ENCODE assay signal across 14 cellular contexts in the genomic region with DNA sequence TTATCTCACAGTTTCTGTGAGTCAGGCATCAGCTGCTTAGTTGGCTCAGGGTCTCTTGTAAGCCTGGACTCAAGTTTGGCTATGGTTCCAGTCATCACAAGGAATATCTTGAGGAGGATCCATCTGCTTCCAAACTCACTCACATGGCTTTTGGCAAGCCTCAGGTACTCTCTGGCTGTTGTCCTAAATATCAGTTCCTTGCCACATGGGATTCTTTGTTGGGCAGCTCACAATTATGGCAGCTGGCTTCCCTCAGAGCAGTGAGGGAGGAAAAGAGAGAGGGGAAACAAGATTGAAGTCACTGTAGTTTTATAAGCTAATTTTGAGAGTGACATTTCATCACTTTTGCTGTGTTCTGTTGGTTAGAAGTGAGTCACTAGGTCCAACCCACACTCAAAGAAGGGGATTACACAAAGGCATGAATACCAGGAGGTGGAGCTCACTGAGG.
DNase-seq lines count a peak whose midpoint lies in the region; ATAC-seq and TF ChIP-seq lines count a peak whose summit lies in the region.
"Had no signal": no experiment of that assay in that cellular context is flagged by ENCODE, and none has a peak within 500 bp of the region (broad histone marks: within the 10 kb centered on the region; RNA-seq: fewer than 3 reads in every experiment).

No MANE protein-coding gene starts in this region.

- no peaks in the 10 kb centered on the region for H3K36me3 ChIP-seq in gastrocnemius medialis
- H3K36me3 ChIP-seq: upper lobe of left lung had no signal

- H3K27me3 Mint-ChIP-seq in T-helper 17 cell, result no peaks in the 10 kb centered on the region
- H3K27me3 Mint-ChIP-seq in stimulated activated naive CD8-positive, alpha-beta T cell treated with anti-CD3 and anti-CD28 coated beads, Interleukin-15, Interleukin-2, amounts not matched to agents 100 ng/mL and 50 ng/mL, for 24 hours, result peaks cover 14% of the 10 kb centered on the region

- TF ChIP-seq POLR2A in gastrocnemius medialis (IDR thresholded peaks at IDR 0.05), result no peak

- in situ Hi-C loops in gastrocnemius medialis (cut with MboI; ENCODE audit: low sequenced_read_pairs in 4 of 4), result loop anchor here in 1 of 4 donors (10.0 kb wide), 1 partner anchor 61 kb away; no protein-coding TSS in a partner anchor

- peak; percentile 56 to 88 for ATAC-seq in activated naive CD4-positive, alpha-beta T cell treated with anti-CD3 and anti-CD28 coated beads, Interleukin-2, amount 50 U/mL, for 72 hours
- ATAC-seq in T-helper 17 cell, result no peak
- no peak for ATAC-seq in gastrocnemius medialis
- ATAC-seq: mucosa of descending colon had no signal

- H3K27me3 ChIP-seq in gastrocnemius medialis, result no peaks in the 10 kb centered on the region
- H3K27me3 ChIP-seq: upper lobe of left lung had no signal

- H3K9me3 ChIP-seq in T-helper 17 cell (ENCODE audit: control insufficient read depth, low read length, poor library complexity, severe bottlenecking), result no peaks in the 10 kb centered on the region
- no peaks in the 10 kb centered on the region for H3K9me3 ChIP-seq in gastrocnemius medialis
- H3K9me3 ChIP-seq: mucosa of descending colon, upper lobe of left lung had no signal

- H3K4me3 Mint-ChIP-seq in T-helper 17 cell, result no peak overlapping the region
- H3K4me3 Mint-ChIP-seq in stimulated activated naive CD8-positive, alpha-beta T cell treated with anti-CD3 and anti-CD28 coated beads, Interleukin-15, Interleukin-2, amounts not matched to agents 100 ng/mL and 50 ng/mL, for 24 hours, result no peak overlapping the region
- H3K4me3 Mint-ChIP-seq: activated CD4-positive, alpha-beta memory T cell treated with anti-CD3 and anti-CD28 coated beads for 36 hours had no signal

- intact Hi-C loops in gastrocnemius medialis (cut with DNase I; ENCODE audit: low total_unique reads), result loop anchor here (5.0 kb wide), 1 partner anchor 511 kb away; no protein-coding TSS in a partner anchor

- DNase-seq in activated naive CD4-positive, alpha-beta T cell treated with anti-CD3 and anti-CD28 coated beads, Interleukin-2, amount 50 U/mL, for 72 hours (ENCODE audit: low spot score in 2 of 2), result no peak
- DNase-seq in activated naive CD4-positive, alpha-beta T cell treated with anti-CD3 and anti-CD28 coated beads, Interleukin-2, amount 50 U/mL, for 16 hours, result no peak
- no peak for DNase-seq in T-helper 17 cell
- peak; percentile 100 for DNase-seq in fibroblast of the aortic adventitia (ENCODE audit: low read depth)
- no peak for DNase-seq in gastrocnemius medialis
- no peak for DNase-seq in NCI-H1694 (lab: John Stamatoyannopoulos, UW)
- no peak for DNase-seq in SHP77 treated with DMSO at 0.1 percent for 48 hours (lab: John Stamatoyannopoulos, UW)
- DNase-seq: activated CD4-positive, alpha-beta memory T cell treated with anti-CD3 and anti-CD28 coated beads for 36 hours; mucosa of descending colon; NCI-H146; NK-92 treated with Interleukin-12 subunit alpha and Interleukin-12 subunit beta, amount 100 ng/mL, for 24 hours; upper lobe of left lung had no signal

- no peak overlapping the region for H3K4me3 ChIP-seq in fibroblast of the aortic adventitia (ENCODE audit: low read depth, low read length)
- H3K4me3 ChIP-seq in gastrocnemius medialis, result no peak overlapping the region
- H3K4me3 ChIP-seq: mucosa of descending colon, skin epidermis, upper lobe of left lung had no signal

- no peak overlapping the region for H3K27ac ChIP-seq in gastrocnemius medialis
- H3K27ac ChIP-seq: upper lobe of left lung had no signal

- no peak for TF ChIP-seq CTCF in fibroblast of the aortic adventitia (IDR thresholded peaks at IDR 0.05; ENCODE audit: insufficient read depth, low read length)
- TF ChIP-seq CTCF in gastrocnemius medialis (IDR thresholded peaks at IDR 0.05 in 4 of 5, conservative IDR thresholded peaks at IDR 0.05 in 1 of 5), result no peak

- no peaks in the 10 kb centered on the region for H3K36me3 Mint-ChIP-seq in activated naive CD4-positive, alpha-beta T cell treated with anti-CD3 and anti-CD28 coated beads, Interleukin-2, amount 50 U/mL, for 72 hours
- no peaks in the 10 kb centered on the region for H3K36me3 Mint-ChIP-seq in T-helper 17 cell (ENCODE audit: low read depth)
- H3K36me3 Mint-ChIP-seq in stimulated activated naive CD8-positive, alpha-beta T cell treated with anti-CD3 and anti-CD28 coated beads, Interleukin-15, Interleukin-2, amounts not matched to agents 100 ng/mL and 50 ng/mL, for 24 hours (ENCODE audit: low read depth), result no peaks in the 10 kb centered on the region
- H3K36me3 Mint-ChIP-seq: activated CD4-positive, alpha-beta memory T cell treated with anti-CD3 and anti-CD28 coated beads for 36 hours had no signal

- H3K4me1 ChIP-seq in gastrocnemius medialis, result no peaks in the 10 kb centered on the region
- H3K4me1 ChIP-seq: upper lobe of left lung had no signal

- peak overlapping the region in 1 of 2 donors; percentile 25 for H3K27ac Mint-ChIP-seq in activated naive CD4-positive, alpha-beta T cell treated with anti-CD3 and anti-CD28 coated beads, Interleukin-2, amount 50 U/mL, for 72 hours
- peak overlapping the region; percentile 19 for H3K27ac Mint-ChIP-seq in T-helper 17 cell
- H3K27ac Mint-ChIP-seq in stimulated activated naive CD8-positive, alpha-beta T cell treated with anti-CD3 and anti-CD28 coated beads, Interleukin-15, Interleukin-2, amounts not matched to agents 100 ng/mL and 50 ng/mL, for 24 hours, result peak overlapping the region; percentile 79
- H3K27ac Mint-ChIP-seq: activated CD4-positive, alpha-beta memory T cell treated with anti-CD3 and anti-CD28 coated beads for 36 hours had no signal

- no peaks in the 10 kb centered on the region for H3K9me3 Mint-ChIP-seq in activated naive CD4-positive, alpha-beta T cell treated with anti-CD3 and anti-CD28 coated beads, Interleukin-2, amount 50 U/mL, for 72 hours
- H3K9me3 Mint-ChIP-seq in stimulated activated naive CD8-positive, alpha-beta T cell treated with anti-CD3 and anti-CD28 coated beads, Interleukin-15, Interleukin-2, amounts not matched to agents 100 ng/mL and 50 ng/mL, for 24 hours, result no peaks in the 10 kb centered on the region
- H3K9me3 Mint-ChIP-seq: activated CD4-positive, alpha-beta memory T cell treated with anti-CD3 and anti-CD28 coated beads for 36 hours had no signal

- H3K4me1 Mint-ChIP-seq in T-helper 17 cell, result no peaks in the 10 kb centered on the region
- H3K4me1 Mint-ChIP-seq in stimulated activated naive CD8-positive, alpha-beta T cell treated with anti-CD3 and anti-CD28 coated beads, Interleukin-15, Interleukin-2, amounts not matched to agents 100 ng/mL and 50 ng/mL, for 24 hours (ENCODE audit: low read depth), result peaks cover 18% of the 10 kb centered on the region

Comparison
In these comparisons a context has a peak if more than half of its experiments do, and no peak if none do; other contexts are left out.
1. ATAC-seq: peak in activated naive CD4-positive, alpha-beta T cell treated with anti-CD3 and anti-CD28 coated beads, Interleukin-2, amount 50 U/mL, for 72 hours (2 of 2); none in T-helper 17 cell (single experiment) and gastrocnemius medialis (0 of 2).